ENCODE assay signal across 13 cellular contexts in genomic region chr10:24237801-24238390, GRCh38. TPM values are rescaled to one million over a fixed set of nuclear protein-coding genes. Genes with fewer than 3 reads are reported as not detected.
DNase-seq lines count a peak whose midpoint lies in the region; TF ChIP-seq lines count a peak whose summit lies in the region.
"Had no signal": no experiment of that assay in that cellular context is flagged by ENCODE, and none has a peak within 500 bp of the region (broad histone marks: within the 10 kb centered on the region; RNA-seq: fewer than 3 reads in every experiment).

No MANE protein-coding gene starts in this region.

- WGBS in thyroid gland, 2 donors = 26 to 31% methylated on average over 9 of the region's 9 CpGs

- H3K36me3 ChIP-seq in duodenal mucosa (ENCODE audit: control insufficient read depth in 1 of 2, insufficient read depth in 2 of 2, low read length in 2 of 2) (no peaks in the 10 kb centered on the region), thyroid gland (no peaks in the 10 kb centered on the region), H7 (replicated peaks; ENCODE audit: control insufficient read depth, insufficient read depth, low read length) (no peaks in the 10 kb centered on the region)
- H3K36me3 ChIP-seq: BE2C had no signal

- intact Hi-C loops in thyroid gland (cut with DNase I) = no loop called here

- H3K27ac ChIP-seq in duodenal mucosa (ENCODE audit: low read depth, low read length) (no peak overlapping the region), thyroid gland (peak overlapping the region; percentile 61 to 89 (median 82))
- H3K27ac ChIP-seq: RWPE1 had no signal

- H3K9me3 ChIP-seq in duodenal mucosa (ENCODE audit: control insufficient read depth in 1 of 2, low read length in 2 of 2) (no peaks in the 10 kb centered on the region), thyroid gland (no peaks in the 10 kb centered on the region)
- H3K9me3 ChIP-seq: BE2C had no signal

- TF ChIP-seq POLR2A in thyroid gland (IDR thresholded peaks at IDR 0.05) = no peak

- DNase-seq in HT-29 (ENCODE audit: low spot score) = peak; percentile 12
- peak; percentile 24 for DNase-seq in mucosa of gallbladder (ENCODE audit: low spot score)
- peak; percentile 49 for DNase-seq in thyroid gland
- no peak for DNase-seq in H7
- DNase-seq in foreskin melanocyte = no peak
- DNase-seq in GDM1 (lab: John Stamatoyannopoulos, UW) = no peak
- DNase-seq in NCI-H446 treated with DMSO at 0.1 percent for 48 hours (lab: John Stamatoyannopoulos, UW) = no peak
- DNase-seq: activated B cell treated with CpG ODN at 0.5 μM for 24 hours; activated effector memory CD4-positive, alpha-beta T cell treated with Interleukin-2 at 50 U/mL for 16 hours; BE2C; NCI-H2081 treated with DMSO at 0.1 percent for 48 hours had no signal

- H3K4me3 ChIP-seq in duodenal mucosa (ENCODE audit: low read depth in 1 of 2, low read length in 2 of 2) = peak overlapping the region; percentile 58 to 60
- no peak overlapping the region for H3K4me3 ChIP-seq in thyroid gland (replicated peaks in 1 of 3)
- no peak overlapping the region for H3K4me3 ChIP-seq in H7 (ENCODE audit: insufficient read depth, low read depth, low read length)

- H3K9ac ChIP-seq in duodenal mucosa (ENCODE audit: low read depth in 1 of 2, low read length in 2 of 2) = no peak overlapping the region

- H3K4me1 ChIP-seq in duodenal mucosa (ENCODE audit: control insufficient read depth in 1 of 2, insufficient read depth in 2 of 2, low read length in 2 of 2) = peaks cover 10 to 19% of the 10 kb centered on the region in 2 donors
- peaks cover 45 to 65% of the 10 kb centered on the region in 2 donors for H3K4me1 ChIP-seq in thyroid gland
- H3K4me1 ChIP-seq: BE2C had no signal

- TF ChIP-seq CTCF in thyroid gland (IDR thresholded peaks at IDR 0.05) = no peak

- no peaks in the 10 kb centered on the region for H3K27me3 ChIP-seq in duodenal mucosa (ENCODE audit: control insufficient read depth in 1 of 2, insufficient read depth in 2 of 2, low read length in 2 of 2)
- no peaks in the 10 kb centered on the region for H3K27me3 ChIP-seq in thyroid gland
- H3K27me3 ChIP-seq in H7 (ENCODE audit: control insufficient read depth, insufficient read depth, low read length) = no peaks in the 10 kb centered on the region
- H3K27me3 ChIP-seq: BE2C had no signal

RNA-seq across cellular contexts. Expression of gene KIAA1217, which starts 29.0 kb away (rescaled TPM):
- 9.4 and 9.6 TPM in 2 replicates for total RNA-seq in HT-29 (2014; rRNA removed; shearing (Covaris generic))
- total RNA-seq in mucosa of gallbladder = 44.0 TPM
- total RNA-seq in thyroid gland = 100 to 1,000 TPM in 1 of 4 donors, 10 to 100 TPM in 3; 67.3 to 104 (median 89.8) TPM
- 3.0 and 3.7 TPM in 2 replicates for total RNA-seq in H7 (2014; rRNA removed; shearing (Covaris generic))

Comparison
In these comparisons a context has a peak if more than half of its experiments do, and no peak if none do; other contexts are left out.
1. DNase-seq: peak in HT-29 (single experiment), mucosa of gallbladder (single experiment) and thyroid gland (2 of 2); none in H7 (single experiment), foreskin melanocyte (single experiment), GDM1 (single experiment) and NCI-H446 treated with DMSO at 0.1 percent for 48 hours (single experiment).
2. H3K4me3 ChIP-seq: peak in duodenal mucosa (2 of 2); none in thyroid gland (0 of 3) and H7 (single experiment).